25 cellular contexts compared by ENCODE assay signal in the genomic region with DNA sequence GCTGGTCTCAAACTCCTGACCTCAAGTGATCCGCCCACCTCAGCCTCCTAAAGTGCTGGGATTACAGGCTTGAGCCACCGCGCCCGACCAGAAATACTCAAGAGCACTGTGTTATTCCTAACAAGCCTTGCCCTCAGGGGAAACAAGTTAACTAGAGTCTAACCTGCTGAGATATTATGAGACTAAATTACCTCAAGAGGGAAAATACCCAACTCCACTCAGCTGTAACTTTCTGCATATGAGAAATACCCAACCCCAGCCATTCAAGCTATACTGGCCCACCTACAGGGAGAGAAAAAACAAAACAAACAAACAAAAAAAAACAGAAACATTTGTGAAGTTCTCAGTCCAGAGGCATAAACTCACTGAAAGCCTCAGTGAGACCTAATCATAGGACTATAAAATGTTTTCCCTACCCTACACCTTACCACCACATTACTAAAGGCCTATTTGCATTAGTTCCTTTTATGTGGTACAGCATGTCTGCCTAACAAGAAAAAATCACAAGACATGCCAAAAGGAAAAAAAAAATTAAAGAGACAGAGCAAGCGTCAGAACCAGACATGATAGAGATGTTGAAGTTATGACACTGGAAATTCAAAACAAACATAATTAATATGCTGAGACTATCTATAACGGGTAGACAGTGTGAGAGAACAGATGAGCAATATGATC.
DNase-seq lines count a peak whose midpoint lies in the region; ATAC-seq lines count a peak whose summit lies in the region.
"Had no signal": no experiment of that assay in that cellular context is flagged by ENCODE, and none has a peak within 500 bp of the region (broad histone marks: within the 10 kb centered on the region; RNA-seq: fewer than 3 reads in every experiment).

No MANE protein-coding gene starts in this region.

- peak; percentile 87 for ATAC-seq in GM18861 (IDR thresholded peaks at IDR 0.05; ENCODE audit: unreplicated experiment)
- peak; percentile 88 for ATAC-seq in GM21786 (IDR thresholded peaks at IDR 0.05; ENCODE audit: unreplicated experiment)
- ATAC-seq in HG02884 (IDR thresholded peaks at IDR 0.05; ENCODE audit: unreplicated experiment) = peak; percentile 66
- ATAC-seq in HG03469 (IDR thresholded peaks at IDR 0.05; ENCODE audit: unreplicated experiment) = no peak
- ATAC-seq: activated CD8-positive, alpha-beta T cell treated with anti-CD3 and anti-CD28 coated beads for 36 hours; activated T-helper 17 cell treated with anti-CD3 and anti-CD28 coated beads, Interleukin-2, amount 50 U/mL, for 72 hours; gastroesophageal sphincter; K562; left lobe of liver; pancreas had no signal

- DNase-seq in renal cortical epithelial cell (ENCODE audit: low read depth) = peak; percentile 41
- no peak for DNase-seq in NCI-H187 treated with DMSO at 0.1 percent for 48 hours (lab: John Stamatoyannopoulos, UW)
- no peak for DNase-seq in SK-N-DZ (ENCODE audit: low spot score)
- DNase-seq: activated CD4-positive, CD25-positive, alpha-beta regulatory T cell treated with anti-CD3 and anti-CD28 coated beads, Interleukin-2, amount 50 U/mL, for 72 hours; activated CD8-positive, alpha-beta T cell treated with anti-CD3 and anti-CD28 coated beads for 36 hours; activated naive CD4-positive, alpha-beta T cell treated with anti-CD3 and anti-CD28 coated beads, Interleukin-2, amount 50 U/mL, for 16 hours; amniotic stem cell; DMS153; GM23248; HFFc6; NCI-H1105 treated with DMSO at 0.1 percent for 48 hours; NCI-H2081; NCI-H226; NCI-H774; pancreas; stimulated activated CD4-positive, alpha-beta T cell treated with anti-CD3 and anti-CD28 coated beads, Interleukin-2, amount 100 ng/mL, for 48 hours; substantia nigra had no signal
